10 cellular contexts compared by ENCODE assay signal in the genomic region with DNA sequence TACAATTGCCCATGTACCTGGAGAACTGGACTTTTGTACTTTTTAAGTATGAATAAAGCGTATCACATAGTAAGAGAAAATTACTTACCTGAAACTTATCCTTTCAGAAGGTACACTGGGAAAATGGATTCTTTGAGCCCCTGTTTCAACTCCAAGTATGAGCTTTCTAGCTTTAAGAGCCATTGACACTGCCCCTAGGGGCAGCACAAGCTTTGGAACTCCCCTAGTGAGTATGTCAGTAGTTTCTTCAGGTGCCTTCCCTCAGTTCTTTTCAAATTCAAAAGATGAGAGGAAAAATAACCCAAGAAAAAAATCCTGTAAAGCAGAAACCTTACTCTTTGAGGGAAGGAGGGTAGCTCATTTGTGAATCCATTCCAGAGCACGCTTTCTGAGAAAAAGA.
A peak's percentile ranks its signal among the peaks of the same experiment; 100 is the strongest.
DNase-seq lines count a peak whose midpoint lies in the region; ATAC-seq and TF ChIP-seq lines count a peak whose summit lies in the region.
"Had no signal": no experiment of that assay in that cellular context is flagged by ENCODE, and none has a peak within 500 bp of the region (broad histone marks: within the 10 kb centered on the region; RNA-seq: fewer than 3 reads in every experiment).

No MANE protein-coding gene starts in this region.

- 97% methylated on average over 2 of the region's 2 CpGs for WGBS in right cardiac atrium

- H3F3A ChIP-seq in OCI-LY1 (ENCODE audit: insufficient read depth, low read length): no peaks in the 10 kb centered on the region

- H2AFZ ChIP-seq in OCI-LY1 (ENCODE audit: low read length): no peak overlapping the region

- H3K4me3 ChIP-seq in OCI-LY1 (ENCODE audit: low read depth, low read length, poor library complexity, severe bottlenecking): no peak overlapping the region
- H3K4me3 ChIP-seq in foreskin fibroblast (ENCODE audit: low read depth in 1 of 2, low read length in 2 of 2): no peak overlapping the region
- no peak overlapping the region for H3K4me3 ChIP-seq in right cardiac atrium (ENCODE audit: low read length)

- TF ChIP-seq CTCF in 22Rv1 (IDR thresholded peaks at IDR 0.05): peak; percentile 51
- TF ChIP-seq CTCF in GM12872 (IDR thresholded peaks at IDR 0.05; ENCODE audit: insufficient read depth, low read depth, low read length): peak; percentile 54
- TF ChIP-seq CTCF in OCI-LY1 (IDR thresholded peaks at IDR 0.05; ENCODE audit: low read length): peak; percentile 55
- peak; percentile 31 for TF ChIP-seq CTCF in foreskin fibroblast (IDR thresholded peaks at IDR 0.05; ENCODE audit: low read depth, low read length)

- H3K27ac ChIP-seq in 22Rv1 (no peak overlapping the region), OCI-LY1 (ENCODE audit: low read depth, low read length, poor library complexity, severe bottlenecking) (no peak overlapping the region), right cardiac atrium (ENCODE audit: low read length) (no peak overlapping the region)

- H3K36me3 ChIP-seq in OCI-LY1 (ENCODE audit: insufficient read depth, low read length): peaks cover 21% of the 10 kb centered on the region; the same call in 1 of the 2 replicates

- H3K9me3 ChIP-seq in OCI-LY1 (ENCODE audit: low read length) (no peaks in the 10 kb centered on the region), right cardiac atrium (ENCODE audit: control insufficient read depth, low read length) (no peaks in the 10 kb centered on the region)

- no peak for ATAC-seq in HG03460 (IDR thresholded peaks at IDR 0.05; ENCODE audit: unreplicated experiment)
- no peak for ATAC-seq in right cardiac atrium

- DNase-seq in foreskin fibroblast (peak in 1 of 2 donors; percentile 8), C1 segment of cervical spinal cord (lab: John Stamatoyannopoulos, UW) (no peak), 8988T (no peak), right cardiac atrium (no peak)
- DNase-seq: GF-D8; NK-92 treated with Interleukin-12 subunit alpha and Interleukin-12 subunit beta, amount 100 ng/mL, for 24 hours had no signal

- no peak overlapping the region for H3K9ac ChIP-seq in OCI-LY1 (ENCODE audit: low read length)

- intact Hi-C loops in right cardiac atrium (cut with DNase I): no loop called here

- no peaks in the 10 kb centered on the region for H3K9me2 ChIP-seq in OCI-LY1 (ENCODE audit: low read depth, low read length)

- no peak overlapping the region for H3K4me2 ChIP-seq in OCI-LY1 (ENCODE audit: low read length)

- no peaks in the 10 kb centered on the region for H4K20me1 ChIP-seq in OCI-LY1 (ENCODE audit: insufficient read depth, low read length)

- no peaks in the 10 kb centered on the region for H3K79me2 ChIP-seq in OCI-LY1 (ENCODE audit: insufficient read depth, low read length)

- H3K27me3 ChIP-seq in OCI-LY1 (ENCODE audit: insufficient read depth, low read length) (no peaks in the 10 kb centered on the region), right cardiac atrium (ENCODE audit: control insufficient read depth, insufficient read depth) (no peaks in the 10 kb centered on the region)

- H3K4me1 ChIP-seq in OCI-LY1 (ENCODE audit: insufficient read depth, low read length, severe bottlenecking) (peaks cover 11% of the 10 kb centered on the region), right cardiac atrium (ENCODE audit: control insufficient read depth, insufficient read depth, low read length) (no peaks in the 10 kb centered on the region)
